ENCODE assay signal across 27 cellular contexts in the genomic region with DNA sequence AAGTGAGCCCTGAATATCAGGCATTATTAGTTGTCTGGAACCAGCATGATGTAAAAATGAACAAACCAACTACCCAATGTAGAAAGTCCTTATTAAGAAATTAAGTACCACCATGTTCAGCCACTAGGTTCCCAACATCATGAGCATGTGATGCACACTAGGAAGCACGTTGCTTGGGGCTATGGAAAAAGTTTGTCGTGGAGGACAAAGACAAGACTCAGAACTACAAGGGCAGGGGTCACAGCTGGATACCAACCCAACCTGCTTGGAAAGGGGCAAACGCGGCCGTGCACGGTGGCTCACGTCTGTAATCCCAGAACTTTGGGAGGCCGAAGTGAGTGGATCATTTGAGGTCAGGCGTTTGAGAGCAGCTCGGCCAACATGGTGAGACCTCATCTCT.
"Had no signal": no experiment of that assay in that cellular context is flagged by ENCODE, and none has a peak within 500 bp of the region (broad histone marks: within the 10 kb centered on the region; RNA-seq: fewer than 3 reads in every experiment).

No MANE protein-coding gene starts in this region.

- H3K36me3 ChIP-seq: ascending aorta, brain microvascular endothelial cell, esophagus muscularis mucosa, gastroesophageal sphincter had no signal

- H3K9me3 Mint-ChIP-seq: activated CD4-positive, alpha-beta memory T cell treated with anti-CD3 and anti-CD28 coated beads for 36 hours; activated CD4-positive, alpha-beta T cell treated with anti-CD3 and anti-CD28 coated beads, Interleukin-2, amount 10 ng/mL, durations not matched to agents 24 days and 14 days; activated naive CD4-positive, alpha-beta T cell treated with anti-CD3 and anti-CD28 coated beads, Interleukin-2, amount 10 ng/mL, durations not matched to agents 7 days and 5 days; activated naive CD4-positive, alpha-beta T cell treated with anti-CD3 and anti-CD28 coated beads, Interleukin-2, amount 50 U/mL, for 72 hours; activated naive CD8-positive, alpha-beta T cell treated with anti-CD3 and anti-CD28 coated beads, Interleukin-2, amount 10 ng/mL, durations not matched to agents 7 days and 5 days; central memory CD8-positive, alpha-beta T cell; effector memory CD8-positive, alpha-beta T cell had no signal

- H3K27me3 ChIP-seq: ascending aorta, brain microvascular endothelial cell, esophagus muscularis mucosa, foreskin keratinocyte, gastroesophageal sphincter had no signal

- H3K36me3 Mint-ChIP-seq: activated CD4-positive, alpha-beta memory T cell treated with anti-CD3 and anti-CD28 coated beads for 36 hours; activated naive CD4-positive, alpha-beta T cell treated with anti-CD3 and anti-CD28 coated beads, Interleukin-2, amount 10 ng/mL, durations not matched to agents 7 days and 5 days; activated naive CD4-positive, alpha-beta T cell treated with anti-CD3 and anti-CD28 coated beads, Interleukin-2, amount 50 U/mL, for 72 hours; activated naive CD8-positive, alpha-beta T cell treated with anti-CD3 and anti-CD28 coated beads, Interleukin-2, amount 10 ng/mL, durations not matched to agents 7 days and 5 days had no signal

- H3K27ac ChIP-seq: ascending aorta, brain microvascular endothelial cell, esophagus muscularis mucosa, foreskin keratinocyte, gastroesophageal sphincter had no signal

- ATAC-seq: activated CD4-positive, alpha-beta T cell treated with anti-CD3 and anti-CD28 coated beads for 36 hours; activated CD8-positive, alpha-beta memory T cell treated with anti-CD3 and anti-CD28 coated beads, Interleukin-2, amount 10 ng/mL, durations not matched to agents 7 days and 5 days; activated CD8-positive, alpha-beta T cell treated with anti-CD3 and anti-CD28 coated beads, Interleukin-2, amount 10 ng/mL, durations not matched to agents 7 days and 5 days; activated naive CD4-positive, alpha-beta T cell treated with anti-CD3 and anti-CD28 coated beads, Interleukin-2, amount 50 U/mL, for 72 hours; effector memory CD8-positive, alpha-beta T cell; foreskin keratinocyte; gastroesophageal sphincter had no signal

- H3K4me3 ChIP-seq: ascending aorta, esophagus muscularis mucosa, gastroesophageal sphincter had no signal

- H3K4me1 ChIP-seq: ascending aorta had no signal

- H3K4me3 Mint-ChIP-seq: activated CD4-positive, alpha-beta memory T cell treated with anti-CD3 and anti-CD28 coated beads for 36 hours; activated CD4-positive, alpha-beta T cell treated with anti-CD3 and anti-CD28 coated beads for 36 hours; activated CD4-positive, alpha-beta T cell treated with anti-CD3 and anti-CD28 coated beads, Interleukin-2, amount 10 ng/mL, durations not matched to agents 24 days and 14 days; activated CD8-positive, alpha-beta memory T cell treated with anti-CD3 and anti-CD28 coated beads, Interleukin-2, amount 10 ng/mL, durations not matched to agents 7 days and 5 days; activated CD8-positive, alpha-beta T cell treated with anti-CD3 and anti-CD28 coated beads, Interleukin-2, amount 10 ng/mL, durations not matched to agents 7 days and 5 days; activated naive CD4-positive, alpha-beta T cell treated with anti-CD3 and anti-CD28 coated beads, Interleukin-2, amount 10 ng/mL, durations not matched to agents 7 days and 5 days; activated naive CD8-positive, alpha-beta T cell treated with anti-CD3 and anti-CD28 coated beads, Interleukin-2, amount 10 ng/mL, durations not matched to agents 7 days and 5 days had no signal

- H3K27ac Mint-ChIP-seq: activated CD4-positive, alpha-beta memory T cell treated with anti-CD3 and anti-CD28 coated beads for 36 hours; activated CD4-positive, alpha-beta T cell treated with anti-CD3 and anti-CD28 coated beads for 36 hours; activated CD4-positive, alpha-beta T cell treated with anti-CD3 and anti-CD28 coated beads, Interleukin-2, amount 10 ng/mL, durations not matched to agents 24 days and 14 days; activated CD8-positive, alpha-beta memory T cell treated with anti-CD3 and anti-CD28 coated beads, Interleukin-2, amount 10 ng/mL, durations not matched to agents 7 days and 5 days; activated CD8-positive, alpha-beta T cell treated with anti-CD3 and anti-CD28 coated beads, Interleukin-2, amount 10 ng/mL, durations not matched to agents 7 days and 5 days; activated naive CD4-positive, alpha-beta T cell treated with anti-CD3 and anti-CD28 coated beads, Interleukin-2, amount 10 ng/mL, durations not matched to agents 7 days and 5 days; activated naive CD4-positive, alpha-beta T cell treated with anti-CD3 and anti-CD28 coated beads, Interleukin-2, amount 50 U/mL, for 72 hours; activated naive CD8-positive, alpha-beta T cell treated with anti-CD3 and anti-CD28 coated beads, Interleukin-2, amount 10 ng/mL, durations not matched to agents 7 days and 5 days had no signal

- DNase-seq: activated CD4-positive, alpha-beta memory T cell treated with anti-CD3 and anti-CD28 coated beads for 36 hours; activated CD4-positive, alpha-beta T cell treated with anti-CD3 and anti-CD28 coated beads for 36 hours; activated CD4-positive, alpha-beta T cell treated with anti-CD3 and anti-CD28 coated beads, Interleukin-2, amount 10 ng/mL, durations not matched to agents 24 days and 14 days; activated CD4-positive, CD25-positive, alpha-beta regulatory T cell; activated CD4-positive, CD25-positive, alpha-beta regulatory T cell treated with anti-CD3 and anti-CD28 coated beads, Interleukin-2, amount 50 U/mL, for 72 hours; activated CD8-positive, alpha-beta memory T cell treated with anti-CD3 and anti-CD28 coated beads, Interleukin-2, amount 10 ng/mL, durations not matched to agents 7 days and 5 days; activated CD8-positive, alpha-beta memory T cell treated with anti-CD3 and anti-CD28 coated beads, Interleukin-2, amount 50 U/mL, for 4 hours; activated CD8-positive, alpha-beta T cell treated with anti-CD3 and anti-CD28 coated beads, Interleukin-2, amount 10 ng/mL, durations not matched to agents 7 days and 5 days; activated gamma-delta T cell; activated naive CD4-positive, alpha-beta T cell; activated naive CD4-positive, alpha-beta T cell treated with anti-CD3 and anti-CD28 coated beads, Interleukin-2, amount 10 ng/mL, durations not matched to agents 7 days and 5 days; activated naive CD8-positive, alpha-beta T cell treated with anti-CD3 and anti-CD28 coated beads, Interleukin-2, amount 10 ng/mL, durations not matched to agents 7 days and 5 days; activated T-cell treated with anti-CD3 and anti-CD28 coated beads, Interleukin-2, amount 50 U/mL, for 1 hour; activated T-cell treated with anti-CD3 and anti-CD28 coated beads, Interleukin-2, amount 50 U/mL, for 48 hours; brain microvascular endothelial cell; cortex of kidney; dermis blood vessel endothelial cell; effector CD4-positive, alpha-beta T cell; effector memory CD8-positive, alpha-beta T cell; erythroblast; foreskin keratinocyte; T-helper 2 cell had no signal
